ENCODE assay signal across 13 cellular contexts in the genomic region with DNA sequence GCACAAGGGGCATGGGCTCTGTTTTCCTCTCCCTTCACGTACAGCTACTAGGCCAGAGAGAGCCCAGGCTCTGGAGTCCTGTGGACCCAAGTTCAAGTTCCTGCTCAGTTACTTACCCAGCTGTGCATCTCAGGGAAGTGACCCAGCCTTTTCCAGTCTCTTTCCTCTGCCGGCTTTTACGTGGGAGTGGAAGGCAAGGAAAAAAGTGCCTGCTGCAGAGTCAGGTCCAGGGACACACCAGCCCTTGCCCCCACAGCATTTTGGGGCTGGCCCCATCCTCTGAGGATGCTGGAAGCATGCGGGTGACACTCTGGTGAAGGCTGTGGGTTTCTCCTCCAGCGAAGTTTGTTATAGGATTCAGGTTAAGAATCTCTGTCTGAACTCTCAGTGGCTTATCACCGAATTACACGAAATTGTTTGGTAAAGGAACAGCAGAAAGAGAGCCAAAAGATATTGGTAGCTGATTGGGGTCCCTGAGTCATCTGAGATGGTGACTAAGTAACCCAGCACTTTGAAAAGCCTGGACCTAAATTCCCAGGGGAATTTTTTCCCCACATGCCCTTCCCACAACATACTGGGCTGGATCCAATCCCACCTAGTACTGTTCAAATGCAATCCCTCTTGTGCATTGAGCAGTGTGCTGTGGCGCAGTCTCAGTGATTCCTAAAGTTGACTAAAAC.
DNase-seq lines count a peak whose midpoint lies in the region; ATAC-seq, FAIRE-seq and TF ChIP-seq lines count a peak whose summit lies in the region.
"Had no signal": no experiment of that assay in that cellular context is flagged by ENCODE, and none has a peak within 500 bp of the region (broad histone marks: within the 10 kb centered on the region; RNA-seq: fewer than 3 reads in every experiment).

No MANE protein-coding gene starts in this region.

- FAIRE-seq in RCC 7860 (lab: Jason Lieb, UNC), result peak; percentile 79
- FAIRE-seq: kidney, TTC549 had no signal

- H3K9ac ChIP-seq in fibroblast of lung (ENCODE audit: insufficient read depth, low read length), result no peak overlapping the region

- H3K79me2 ChIP-seq in fibroblast of lung (ENCODE audit: control insufficient read depth, insufficient read depth, low read length), result no peaks in the 10 kb centered on the region

- no peaks in the 10 kb centered on the region for H4K20me1 ChIP-seq in fibroblast of lung (ENCODE audit: control insufficient read depth, extremely low read depth, insufficient read depth, low read length)

- intact Hi-C loops in mucosa of descending colon (cut with DNase I, micrococcal nuclease), result no loop called here

- H2AFZ ChIP-seq in fibroblast of lung (ENCODE audit: low read length), result no peak overlapping the region

- DNase-seq in GM03348 (ENCODE audit: low spot score) (peak; percentile 69), RCC 7860 (ENCODE audit: low spot score) (peak; percentile 67), fibroblast of lung (ENCODE audit: low read depth in 2 of 2) (peak; percentile 71 to 97), retinal pigment epithelial cell (ENCODE audit: low read depth) (peak; percentile 52), HCEC 1CT (no peak), mucosa of descending colon (no peak), NAMALWA (ENCODE audit: low spot score) (no peak)
- DNase-seq: activated CD8-positive, alpha-beta memory T cell treated with anti-CD3 and anti-CD28 coated beads, Interleukin-2, amount 50 U/mL, for 4 hours; kidney; natural killer cell; NCI-H2107 had no signal

- no peak overlapping the region for H3K27ac ChIP-seq in fibroblast of lung (ENCODE audit: insufficient read depth, low read length)
- H3K27ac ChIP-seq: ascending aorta had no signal

- H3K36me3 ChIP-seq in fibroblast of lung (ENCODE audit: control insufficient read depth, insufficient read depth, low read length), result no peaks in the 10 kb centered on the region
- no peaks in the 10 kb centered on the region for H3K36me3 ChIP-seq in mucosa of descending colon (ENCODE audit: low read depth)
- H3K36me3 ChIP-seq: ascending aorta had no signal

- H3K9me3 ChIP-seq in fibroblast of lung (ENCODE audit: control insufficient read depth, insufficient read depth, low read depth, low read length) (no peaks in the 10 kb centered on the region), mucosa of descending colon (no peaks in the 10 kb centered on the region)
- H3K9me3 ChIP-seq: ascending aorta had no signal

- no peak for TF ChIP-seq CTCF in fibroblast of lung (conservative IDR thresholded peaks at IDR 0.05 in 1 of 2, IDR thresholded peaks at IDR 0.05 in 1 of 2; ENCODE audit: low read depth in 1 of 2, low read length in 2 of 2)
- no peak for TF ChIP-seq CTCF in retinal pigment epithelial cell (conservative IDR thresholded peaks at IDR 0.05; ENCODE audit: low read depth, low read length)
- no peak for TF ChIP-seq CTCF in mucosa of descending colon (IDR thresholded peaks at IDR 0.05)

- no peak overlapping the region for H3K4me2 ChIP-seq in fibroblast of lung (ENCODE audit: extremely low read depth, insufficient read depth, low read length)

- no peaks in the 10 kb centered on the region for H3K27me3 ChIP-seq in fibroblast of lung (ENCODE audit: control insufficient read depth, insufficient read depth, low read length)
- H3K27me3 ChIP-seq: ascending aorta had no signal

- peaks cover 9% of the 10 kb centered on the region for H3K4me1 ChIP-seq in fibroblast of lung (ENCODE audit: control insufficient read depth, extremely low read depth, insufficient read depth, low read length)
- H3K4me1 ChIP-seq in mucosa of descending colon (ENCODE audit: low read depth), result peaks cover 6% of the 10 kb centered on the region
- H3K4me1 ChIP-seq: ascending aorta had no signal

- H3K4me3 ChIP-seq in fibroblast of lung (replicated peaks in 1 of 4; ENCODE audit: control extremely low read depth in 1 of 4, insufficient read depth in 1 of 4, low read depth in 3 of 4, low read length in 4 of 4) (no peak overlapping the region), retinal pigment epithelial cell (ENCODE audit: low read length) (no peak overlapping the region), mucosa of descending colon (no peak overlapping the region)
- H3K4me3 ChIP-seq: ascending aorta had no signal

- no peak for ATAC-seq in mucosa of descending colon
- ATAC-seq: natural killer cell had no signal

Comparison
In these comparisons a context has a peak if more than half of its experiments do, and no peak if none do; other contexts are left out.
1. DNase-seq: peak in GM03348 (single experiment), RCC 7860 (single experiment), fibroblast of lung (2 of 2) and retinal pigment epithelial cell (single experiment); none in HCEC 1CT (single experiment), mucosa of descending colon (0 of 3) and NAMALWA (single experiment).